Comparison of ENCODE assay signal across 29 cellular contexts in the genomic region with DNA sequence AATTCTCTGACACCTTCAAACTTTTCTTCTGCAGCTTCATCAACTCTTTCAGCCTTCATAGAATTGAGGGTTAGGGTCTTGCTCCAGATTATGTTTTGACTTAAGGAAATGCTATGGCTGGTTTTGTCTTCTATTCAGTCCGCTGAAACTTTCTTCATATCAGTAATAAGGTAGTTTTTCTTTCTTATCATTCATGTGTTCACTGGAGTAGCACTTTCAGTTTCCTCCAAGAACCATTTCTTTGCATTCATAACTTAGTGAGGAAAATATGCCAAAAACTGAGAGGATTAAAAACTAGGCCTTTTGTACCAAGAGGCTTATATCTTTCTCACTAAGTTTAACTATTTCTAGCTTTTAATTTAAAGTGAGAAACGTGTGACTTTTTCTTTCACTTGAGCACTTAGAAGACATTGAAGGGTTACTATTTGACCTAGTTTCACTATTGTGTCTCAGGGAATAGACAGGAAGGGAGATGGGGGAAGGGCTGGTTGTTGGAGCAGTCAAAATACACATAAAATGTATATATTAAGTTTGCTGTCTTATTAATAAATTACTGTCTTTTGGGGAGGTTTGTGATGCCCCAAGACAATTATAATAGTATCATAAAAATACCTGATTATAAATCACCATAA.
"Had no signal": no experiment of that assay in that cellular context is flagged by ENCODE, and none has a peak within 500 bp of the region (broad histone marks: within the 10 kb centered on the region; RNA-seq: fewer than 3 reads in every experiment).

No MANE protein-coding gene starts in this region.

- DNase-seq: activated B cell treated with CpG ODN at 0.5 μM for 24 hours; activated CD4-positive, alpha-beta memory T cell treated with anti-CD3 and anti-CD28 coated beads for 36 hours; activated CD4-positive, alpha-beta T cell treated with anti-CD3 and anti-CD28 coated beads for 4 hours; activated CD4-positive, alpha-beta T cell treated with anti-CD3 and anti-CD28 coated beads, Interleukin-2, amount 50 U/mL, for 1 hour; activated CD4-positive, CD25-positive, alpha-beta regulatory T cell treated with anti-CD3 and anti-CD28 coated beads, Interleukin-2, amount 50 U/mL, for 72 hours; activated CD8-positive, alpha-beta memory T cell treated with anti-CD3 and anti-CD28 coated beads, Interleukin-2, amount 50 U/mL, for 4 hours; activated gamma-delta T cell treated with Interleukin-2 at 50 U/mL for 16 hours; activated naive CD4-positive, alpha-beta T cell treated with anti-CD3 and anti-CD28 coated beads, Interleukin-2, amount 10 ng/mL, durations not matched to agents 7 days and 5 days; activated naive CD8-positive, alpha-beta T cell treated with anti-CD3 and anti-CD28 coated beads, Interleukin-2, amount 50 U/mL, for 24 hours; activated T-cell treated with anti-CD3 and anti-CD28 coated beads for 4 hours; activated T-cell treated with anti-CD3 and anti-CD28 coated beads, Interleukin-2, amount 50 U/mL, for 4 hours; anterior cingulate cortex; caudate nucleus; cerebellar nuclear complex; KG1; NCI-H1105; NCI-H1417 treated with DMSO at 0.1 percent for 48 hours; NCI-H1930; NCI-H2081 treated with DMSO at 0.1 percent for 48 hours; NCI-H226; NCI-H446 treated with DMSO at 0.1 percent for 48 hours; NCI-H524; NK-92 treated with Interleukin-12 subunit alpha and Interleukin-12 subunit beta, amount 100 ng/mL, for 24 hours; Right ventricle myocardium superior; SW 1271; T-helper 1 cell; T-helper 2 cell; T-helper 9 cell had no signal

- H3K27ac ChIP-seq: VCaP had no signal
